ENCODE assay signal across 25 cellular contexts in the genomic region with DNA sequence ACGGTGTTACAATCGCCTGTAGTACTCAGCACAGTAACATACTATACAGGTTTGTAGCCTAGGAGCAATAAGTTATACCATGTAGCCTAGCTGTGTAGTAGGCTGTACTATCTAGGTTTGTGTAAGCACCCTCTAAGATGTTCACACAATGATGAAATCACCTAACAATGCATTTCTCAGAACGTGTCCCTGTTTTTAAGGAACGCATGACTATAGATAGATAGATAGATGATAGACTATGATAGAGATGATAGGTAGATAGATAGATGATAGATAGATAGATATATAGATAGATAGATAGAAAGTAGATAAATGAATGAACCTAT.
"Had no signal": no experiment of that assay in that cellular context is flagged by ENCODE, and none has a peak within 500 bp of the region (broad histone marks: within the 10 kb centered on the region; RNA-seq: fewer than 3 reads in every experiment).

No MANE protein-coding gene starts in this region.

- H3K4me1 Mint-ChIP-seq: WTC11 had no signal

- H3K79me2 ChIP-seq: hepatocyte had no signal

- H3K36me3 Mint-ChIP-seq: type B pancreatic cell, WTC11 had no signal

- H3K27ac Mint-ChIP-seq: activated naive CD4-positive, alpha-beta T cell treated with anti-CD3 and anti-CD28 coated beads, Interleukin-2, amount 10 ng/mL, durations not matched to agents 7 days and 5 days; activated naive CD8-positive, alpha-beta T cell treated with anti-CD3 and anti-CD28 coated beads, Interleukin-2, amount 10 ng/mL, durations not matched to agents 7 days and 5 days; progenitor cell of endocrine pancreas; T-helper 17 cell; type B pancreatic cell; WTC11 had no signal

- H3K4me2 ChIP-seq: hepatocyte had no signal

- H3K36me3 ChIP-seq: ascending aorta, breast epithelium, gastroesophageal sphincter, left ventricle myocardium inferior, right lobe of liver, thoracic aorta, vagina had no signal

- H3K27ac ChIP-seq: ascending aorta, breast epithelium, gastroesophageal sphincter, hepatocyte, left ventricle myocardium inferior, right lobe of liver, thoracic aorta, vagina had no signal

- H3K9me3 ChIP-seq: ascending aorta, breast epithelium, gastroesophageal sphincter, left ventricle myocardium inferior, right lobe of liver, thoracic aorta, vagina had no signal

- H3K4me3 Mint-ChIP-seq: activated naive CD4-positive, alpha-beta T cell treated with anti-CD3 and anti-CD28 coated beads, Interleukin-2, amount 10 ng/mL, durations not matched to agents 7 days and 5 days; activated naive CD8-positive, alpha-beta T cell treated with anti-CD3 and anti-CD28 coated beads, Interleukin-2, amount 10 ng/mL, durations not matched to agents 7 days and 5 days; nephron; stimulated activated naive CD8-positive, alpha-beta T cell treated with anti-CD3 and anti-CD28 coated beads, Interleukin-15, Interleukin-2, amounts not matched to agents 100 ng/mL and 50 ng/mL, for 24 hours; T-helper 17 cell; type B pancreatic cell; WTC11 had no signal

- H3K27me3 ChIP-seq: ascending aorta, breast epithelium, gastroesophageal sphincter, hepatocyte, right lobe of liver, vagina had no signal

- H3K4me3 ChIP-seq: ascending aorta, breast epithelium, gastroesophageal sphincter, hepatocyte, left ventricle myocardium inferior, lung, right lobe of liver, thoracic aorta, vagina had no signal

- H2AFZ ChIP-seq: hepatocyte had no signal

- DNase-seq: activated CD4-positive, alpha-beta T cell treated with anti-CD3 and anti-CD28 coated beads for 1 hour; activated CD4-positive, alpha-beta T cell treated with anti-CD3 and anti-CD28 coated beads, Interleukin-2, amount 50 U/mL, for 1 hour; activated gamma-delta T cell; activated naive CD4-positive, alpha-beta T cell treated with anti-CD3 and anti-CD28 coated beads, Interleukin-2, amount 10 ng/mL, durations not matched to agents 7 days and 5 days; activated naive CD8-positive, alpha-beta T cell treated with anti-CD3 and anti-CD28 coated beads, Interleukin-2, amount 10 ng/mL, durations not matched to agents 7 days and 5 days; activated T-cell treated with anti-CD3 and anti-CD28 coated beads for 4 hours; central memory CD4-positive, alpha-beta T cell; effector CD8-positive, alpha-beta T cell; left ventricle myocardium inferior; right lobe of liver; stimulated activated CD4-positive, alpha-beta T cell treated with anti-CD3 and anti-CD28 coated beads, Interleukin-12 subunit alpha, Interleukin-12 subunit beta, amount 100 ng/mL, for 4 hours; stimulated activated CD4-positive, alpha-beta T cell treated with anti-CD3 and anti-CD28 coated beads, Interleukin-4, amount 100 ng/mL, for 1 hour; T-helper 17 cell had no signal

- H3K4me1 ChIP-seq: ascending aorta, breast epithelium, gastroesophageal sphincter, left ventricle myocardium inferior had no signal

- H3K27me3 Mint-ChIP-seq: activated naive CD4-positive, alpha-beta T cell treated with anti-CD3 and anti-CD28 coated beads, Interleukin-2, amount 10 ng/mL, durations not matched to agents 7 days and 5 days; activated naive CD8-positive, alpha-beta T cell treated with anti-CD3 and anti-CD28 coated beads, Interleukin-2, amount 10 ng/mL, durations not matched to agents 7 days and 5 days; stimulated activated naive CD8-positive, alpha-beta T cell treated with anti-CD3 and anti-CD28 coated beads, Interleukin-15, Interleukin-2, amounts not matched to agents 100 ng/mL and 50 ng/mL, for 24 hours; T-helper 17 cell; type B pancreatic cell had no signal

- ATAC-seq: gastroesophageal sphincter, right lobe of liver, T-helper 17 cell, WTC11 had no signal
